1 cellular context compared by ENCODE assay signal in genomic region chr15:38690737-38691332, GRCh38.
TF ChIP-seq lines count a peak whose summit lies in the region.

No MANE protein-coding gene starts in this region.

TF ChIP-seq in WTC11, 78 proteins besides CTCF, POLR2A, EP300 and RAD21 (continued from another document):
- TF ChIP-seq AR (CRISPR knock-in tag; IDR thresholded peaks at IDR 0.05): no peak
